In genomic region chr17:82327757-82328140, GRCh38 we compare ENCODE assay signal across 20 cellular contexts. TPM values are rescaled to one million over a fixed set of nuclear protein-coding genes. Genes with fewer than 3 reads are reported as not detected.
DNase-seq lines count a peak whose midpoint lies in the region; ATAC-seq, FAIRE-seq and TF ChIP-seq lines count a peak whose summit lies in the region.
"Had no signal": no experiment of that assay in that cellular context is flagged by ENCODE, and none has a peak within 500 bp of the region (broad histone marks: within the 10 kb centered on the region; RNA-seq: fewer than 3 reads in every experiment).

No MANE protein-coding gene starts in this region.

- no peak for FAIRE-seq in H1 (lab: Jason Lieb, UNC)
- FAIRE-seq: A204.1, D721Med, GM19239, H54 had no signal

- H3K18ac ChIP-seq in IMR-90 (ENCODE audit: low read depth, low read length) (no peak overlapping the region), H1 (ENCODE audit: extremely low read depth, low read length) (no peak overlapping the region)

- H3K79me1 ChIP-seq in IMR-90 (ENCODE audit: low read depth in 1 of 2, low read length in 2 of 2), result no peaks in the 10 kb centered on the region
- H3K79me1 ChIP-seq in H1 (ENCODE audit: low read depth, low read length), result no peaks in the 10 kb centered on the region

- WGBS in IMR-90 (ENCODE audit: extremely low coverage in 2 of 2, insufficient read length in 1 of 2), 2 experiments, result 62% methylated on average over 5 of the region's 16 CpGs; no CpG with 5 or more reads in 1 of the 2 experiments
- WGBS in H1 (ENCODE audit: extremely low coverage in 1 of 2, insufficient coverage in 1 of 2, insufficient read length in 1 of 2, insufficient replicate concordance in 2 of 2, low coverage in 1 of 2, low lambda C conversion rate in 2 of 2, missing lambda C conversion rate in 1 of 2), 2 experiments, result 62% methylated on average over 5 of the region's 16 CpGs; no CpG with 5 or more reads in 1 of the 2 experiments

- H3K27me3 ChIP-seq in IMR-90 (ENCODE audit: control insufficient read depth, insufficient read depth, low read length) (peaks cover 10% of the 10 kb centered on the region), H1 (replicated peaks in 1 of 4; ENCODE audit: control insufficient read depth in 3 of 4, extremely low read depth in 1 of 4, insufficient read depth in 3 of 4, low read length in 3 of 4) (peaks cover 8 to 23% (median 20%) of the 10 kb centered on the region in 4 experiments), mucosa of rectum (ENCODE audit: control insufficient read depth in 2 of 2, insufficient read depth in 2 of 2, low read length in 2 of 2) (peaks cover under 1 to 5% of the 10 kb centered on the region in 2 donors)

- no peak overlapping the region for H4K5ac ChIP-seq in IMR-90 (ENCODE audit: low read depth, low read length)
- no peak overlapping the region for H4K5ac ChIP-seq in H1 (ENCODE audit: insufficient read length, low read depth, low read length)

- H2BK20ac ChIP-seq in IMR-90 (ENCODE audit: low read depth, low read length), result no peak overlapping the region
- no peak overlapping the region for H2BK20ac ChIP-seq in H1 (ENCODE audit: low read length)

- H3K9me3 Mint-ChIP-seq in type B pancreatic cell, result no peaks in the 10 kb centered on the region
- H3K9me3 Mint-ChIP-seq: CD14-positive monocyte had no signal

- H3K79me2 ChIP-seq in H1 (ENCODE audit: control insufficient read depth in 1 of 2, insufficient read depth in 2 of 2, low read length in 2 of 2), result no peaks in the 10 kb centered on the region

- H3K36me3 ChIP-seq in IMR-90 (ENCODE audit: control insufficient read depth, insufficient read depth, low read length) (no peaks in the 10 kb centered on the region), H1 (ENCODE audit: control insufficient read depth in 2 of 4, insufficient read depth in 4 of 4, low read length in 3 of 4) (no peaks in the 10 kb centered on the region), mucosa of rectum (ENCODE audit: control insufficient read depth in 2 of 2, insufficient read depth in 2 of 2, low read length in 2 of 2) (no peaks in the 10 kb centered on the region)

- no peak overlapping the region for H3K23ac ChIP-seq in IMR-90 (ENCODE audit: low read depth, low read length)
- H3K23ac ChIP-seq in H1 (ENCODE audit: insufficient read length), result no peak overlapping the region

- in situ Hi-C loops in IMR-90 (cut with MboI; ENCODE audit: low sequenced_read_pairs), result no loop called here

- no peaks in the 10 kb centered on the region for H4K20me1 ChIP-seq in IMR-90 (ENCODE audit: insufficient read depth, low read length)
- peaks cover 0 to 3% of the 10 kb centered on the region in 2 experiments for H4K20me1 ChIP-seq in H1 (replicated peaks in 1 of 2; ENCODE audit: control insufficient read depth in 1 of 2, insufficient read depth in 2 of 2, low read length in 2 of 2)

- H3K27ac Mint-ChIP-seq in type B pancreatic cell, result peak overlapping the region; percentile 29
- H3K27ac Mint-ChIP-seq: CD14-positive monocyte had no signal

- H3K9ac ChIP-seq in IMR-90 (ENCODE audit: low read depth, low read length) (no peak overlapping the region), H1 (replicated peaks in 1 of 4; ENCODE audit: extremely low read depth in 1 of 4, low read depth in 3 of 4, low read length in 3 of 4) (no peak overlapping the region), mucosa of rectum (ENCODE audit: low read depth in 1 of 2, low read length in 2 of 2) (peak overlapping the region in 1 of 2 donors; percentile 68)

- H3K36me3 Mint-ChIP-seq in type B pancreatic cell, result no peaks in the 10 kb centered on the region

- H2BK5ac ChIP-seq in IMR-90 (ENCODE audit: low read depth, low read length, poor library complexity, severe bottlenecking), result no peak overlapping the region
- H2BK5ac ChIP-seq in H1 (ENCODE audit: low read depth, low read length), result no peak overlapping the region

- H3K4me2 ChIP-seq in IMR-90 (ENCODE audit: low read depth, low read length) (no peak overlapping the region), H1 (ENCODE audit: insufficient read depth in 1 of 2, low read depth in 2 of 2, low read length in 2 of 2) (peak overlapping the region; percentile 21 to 33; a peak in 2 of 4 replicates)

- H2AFZ ChIP-seq in IMR-90 (replicated peaks; ENCODE audit: low read length, poor library complexity), result peak overlapping the region; percentile 21
- no peak overlapping the region for H2AFZ ChIP-seq in H1 (ENCODE audit: low read length)

- H3K4ac ChIP-seq in IMR-90 (ENCODE audit: low read depth, low read length) (no peak overlapping the region), H1 (replicated peaks; ENCODE audit: insufficient read length, low read depth, low read length) (no peak overlapping the region)

- BruUV-seq in IMR-90 (replicated peaks; lab: Mats Ljungman, UMichigan), result no TSS peak

- H3K4me1 Mint-ChIP-seq in type B pancreatic cell (ENCODE audit: unreplicated experiment), result peaks cover 6% of the 10 kb centered on the region

- no peak for DNase-seq in IMR-90
- no peak for DNase-seq in H1 (ENCODE audit: low read depth in 1 of 2, low spot score in 2 of 2)
- DNase-seq in type B pancreatic cell (ENCODE audit: extremely low spot score, unreplicated experiment), result no peak
- DNase-seq in NCI-H1105 treated with DMSO at 0.1 percent for 48 hours (lab: John Stamatoyannopoulos, UW), result no peak
- DNase-seq: DMS53, GDM1, KG1, NCI-H1092, NCI-H1436 treated with DMSO at 0.1 percent for 48 hours, NCI-H1930 had no signal

- no peak overlapping the region for H4K8ac ChIP-seq in IMR-90 (ENCODE audit: low read depth in 2 of 2, low read length in 2 of 2)
- no peak overlapping the region for H4K8ac ChIP-seq in H1 (ENCODE audit: extremely low read depth, insufficient read depth, low read length)

- peak overlapping the region; percentile 16 for H2AK9ac ChIP-seq in IMR-90 (replicated peaks; ENCODE audit: low read depth, low read length, poor library complexity)

- H2BK120ac ChIP-seq in IMR-90 (ENCODE audit: low read depth, low read length) (no peak overlapping the region), H1 (replicated peaks; ENCODE audit: low read depth, low read length) (no peak overlapping the region)

- dilution Hi-C loops in IMR-90 (cut with HindIII; ENCODE audit: low sequenced_read_pairs, unreplicated experiment), result no loop called here

- H3K56ac ChIP-seq in IMR-90 (ENCODE audit: extremely low read depth, insufficient read depth, low read length), result no peak overlapping the region
- no peak overlapping the region for H3K56ac ChIP-seq in H1 (replicated peaks; ENCODE audit: insufficient read length, low read depth, low read length)

- H3K4me1 ChIP-seq in IMR-90 (ENCODE audit: control insufficient read depth, insufficient read depth, low read length) (peaks cover 10% of the 10 kb centered on the region), H1 (replicated peaks in 1 of 4; ENCODE audit: control insufficient read depth in 3 of 4, insufficient read depth in 4 of 4, low read length in 3 of 4) (peaks cover 0 to 21% (median 17%) of the 10 kb centered on the region in 4 experiments; a peak in 6 of 7 replicates), mucosa of rectum (ENCODE audit: control insufficient read depth in 2 of 2, insufficient read depth in 2 of 2, low read length in 2 of 2) (peaks cover 46 to 70% of the 10 kb centered on the region in 2 donors)

- no peak for TF ChIP-seq POLR2A in IMR-90 (IDR thresholded peaks at IDR 0.05; ENCODE audit: low read depth, low read length)
- TF ChIP-seq POLR2A in H1 (IDR thresholded peaks at IDR 0.05; ENCODE audit: control extremely low read depth in 1 of 2, low read depth in 2 of 2, low read length in 2 of 2), result no peak

- no peaks in the 10 kb centered on the region for H3K9me3 ChIP-seq in IMR-90 (ENCODE audit: control insufficient read depth, insufficient read depth, low read length)
- H3K9me3 ChIP-seq in H1 (ENCODE audit: insufficient read depth in 2 of 2, low read depth in 1 of 2, low read length in 1 of 2), result no peaks in the 10 kb centered on the region
- H3K9me3 ChIP-seq in mucosa of rectum (ENCODE audit: control insufficient read depth in 2 of 2, low read length in 2 of 2), result no peaks in the 10 kb centered on the region

- no peak overlapping the region for H3K14ac ChIP-seq in IMR-90 (replicated peaks; ENCODE audit: low read depth, low read length)
- no peak overlapping the region for H3K14ac ChIP-seq in H1 (ENCODE audit: insufficient read length)

- no peak for ATAC-seq in IMR-90 (ENCODE audit: low read depth)
- ATAC-seq in HG03108 (IDR thresholded peaks at IDR 0.05; ENCODE audit: unreplicated experiment), result no peak
- no peak for ATAC-seq in HG03354 (IDR thresholded peaks at IDR 0.05; ENCODE audit: poor library complexity, severe bottlenecking, unreplicated experiment)
- ATAC-seq: SK-N-SH treated with all-trans-retinoic acid at 6 μM for 48 hours had no signal

- H3K27me3 Mint-ChIP-seq in type B pancreatic cell, result peaks cover 2% of the 10 kb centered on the region

- peak overlapping the region; percentile 44; the same call in 1 of the 2 replicates for H2BK12ac ChIP-seq in H1 (ENCODE audit: low read depth, low read length)

- no peak overlapping the region for H3K4me3 ChIP-seq in IMR-90 (ENCODE audit: insufficient read depth, low read depth, low read length)
- no peak overlapping the region for H3K4me3 ChIP-seq in H1 (ENCODE audit: extremely low read depth in 1 of 4, insufficient read depth in 2 of 4, low read depth in 3 of 4, low read length in 4 of 4)
- peak overlapping the region; percentile 21 to 31 for H3K4me3 ChIP-seq in mucosa of rectum (ENCODE audit: low read length in 2 of 2)

- H3K23me2 ChIP-seq in H1 (ENCODE audit: low read depth, low read length), result no peaks in the 10 kb centered on the region; the same call in 1 of the 2 replicates

- TF ChIP-seq CTCF in IMR-90 (conservative IDR thresholded peaks at IDR 0.05; ENCODE audit: low read depth, low read length) (no peak), H1 (IDR thresholded peaks at IDR 0.05; ENCODE audit: control extremely low read depth in 1 of 3, insufficient read depth in 1 of 3, low read depth in 1 of 3, low read length in 3 of 3) (no peak), type B pancreatic cell (conservative IDR thresholded peaks at IDR 0.05) (no peak)

- H4K91ac ChIP-seq in IMR-90 (ENCODE audit: insufficient read depth, low read depth, low read length) (no peak overlapping the region), H1 (replicated peaks; ENCODE audit: insufficient read length, low read length) (no peak overlapping the region)

- no peak overlapping the region for H3K4me3 Mint-ChIP-seq in type B pancreatic cell
- H3K4me3 Mint-ChIP-seq: CD14-positive monocyte had no signal

- H2BK15ac ChIP-seq in IMR-90 (ENCODE audit: low read depth, low read length) (no peak overlapping the region), H1 (ENCODE audit: low read length) (no peak overlapping the region)

- H2AK5ac ChIP-seq in IMR-90 (ENCODE audit: low read depth, low read length) (peak overlapping the region; percentile 7; the same call in 1 of the 2 replicates), H1 (ENCODE audit: low read depth, low read length) (no peak overlapping the region)

- no peak for TF ChIP-seq EP300 in H1 (IDR thresholded peaks at IDR 0.05; ENCODE audit: borderline replicate concordance in 1 of 2, low read depth in 2 of 2, low read length in 2 of 2)

- H3K9me1 ChIP-seq in IMR-90 (ENCODE audit: insufficient read depth, low read length), result no peaks in the 10 kb centered on the region

- TF ChIP-seq RAD21 in IMR-90 (IDR thresholded peaks at IDR 0.05; ENCODE audit: low read length) (no peak), H1 (IDR thresholded peaks at IDR 0.05 in 1 of 2, conservative IDR thresholded peaks at IDR 0.05 in 1 of 2; ENCODE audit: low read depth in 2 of 2, low read length in 2 of 2) (no peak)

- no peak overlapping the region for H3K27ac ChIP-seq in IMR-90 (ENCODE audit: insufficient read depth, low read length)
- no peak overlapping the region for H3K27ac ChIP-seq in H1 (ENCODE audit: low read depth, low read length)
- peak overlapping the region; percentile 88 to 91 for H3K27ac ChIP-seq in mucosa of rectum (ENCODE audit: low read depth in 2 of 2, low read length in 2 of 2)

- POLR2A ChIA-PET in IMR-90 (lab: Charles Lee; ENCODE audit: unreplicated experiment) (no interaction called here), H1 (lab: Charles Lee; ENCODE audit: partially characterized antibody) (no interaction called here)

- intact Hi-C loops in IMR-90 (cut with micrococcal nuclease), result loop anchor here (10.0 kb wide), 1 partner anchor 293 kb away; the partner anchor contains the start of genes DCXR and RAC3

- CTCF ChIA-PET in IMR-90 (lab: Yijun Ruan, JAX) (no interaction called here), H1 (lab: Charles Lee; ENCODE audit: partially characterized antibody) (interaction anchor here (0.9 to 1.8 kb wide), 3 partner anchors 11 to 66 kb away, joined by 3 to 4 read pairs (median 4); no protein-coding TSS in a partner anchor)

RNA-seq across cellular contexts. Expression of gene SECTM1, which starts 5.8 kb away (rescaled TPM):
- total RNA-seq in IMR-90 (2012; rRNA removed) (1.7 and 2.3 TPM in 2 replicates), type B pancreatic cell (ENCODE audit: low replicate concordance) (13.2 and 17.7 TPM in 2 replicates)
- polyA plus RNA-seq in IMR-90 (2012; rRNA removed) (4.4 and 5.2 TPM in 2 replicates), H1 (2011; rRNA removed) (0.46 and 0.65 TPM in 2 replicates)
- polyA plus RNA-seq in IMR-90 (2012; cell fraction: cytosol; rRNA removed), result 4.9 and 10.8 TPM in 2 replicates
- 1.2 and 2.4 TPM in 2 replicates for polyA plus RNA-seq in IMR-90 (2012; cell fraction: nucleus; rRNA removed; ENCODE audit: low replicate concordance)
- 0.20 and 0.57 TPM in 2 replicates for total RNA-seq in H1 (2021; fragmentation: NEBNext Ultra II Directional; extraction: Animal tissue kit (Norgen Biotek cat#: 25700))
- 0.69 TPM for polyA plus RNA-seq in H1 (2011; cell fraction: cytosol; rRNA removed)
- 0.36 TPM for polyA plus RNA-seq in H1 (2011; cell fraction: nucleus; rRNA removed)
- 0.42 to 0.99 TPM (median 0.48 TPM) in 3 of 4 replicates, not detected in the other for polyA plus RNA-seq in H1 (2012, experiment 1 of 2)
- 0.29 TPM for polyA plus RNA-seq in H1 (2012, experiment 2 of 2)
- polyA plus RNA-seq in H1 (2013, experiment 1 of 2), result 0.14 TPM
- 0.20 TPM for polyA plus RNA-seq in H1 (2013, experiment 2 of 2)
- 0.35 and 0.68 TPM in 2 replicates for polyA minus RNA-seq in H1 (2011; rRNA and poly(A)+ RNA removed)
- not detected for polyA minus RNA-seq in H1 (2011; cell fraction: cytosol; rRNA and poly(A)+ RNA removed)
- polyA minus RNA-seq in H1 (2011; cell fraction: nucleus; rRNA and poly(A)+ RNA removed), result not detected

RNA-seq across cellular contexts. Expression of gene CD7, which starts 10.3 kb away (rescaled TPM):
- total RNA-seq in IMR-90 (2012; rRNA removed) (not detected in 2 replicates), type B pancreatic cell (ENCODE audit: low replicate concordance) (1.4 and 1.6 TPM in 2 replicates)
- polyA plus RNA-seq in IMR-90 (2012; rRNA removed) (not detected in 2 replicates), H1 (2011; rRNA removed) (0.83 and 1.8 TPM in 2 replicates)
- 0.18 TPM in 1 of 2 replicates, not detected in the other for polyA plus RNA-seq in IMR-90 (2012; cell fraction: cytosol; rRNA removed)
- polyA plus RNA-seq in IMR-90 (2012; cell fraction: nucleus; rRNA removed; ENCODE audit: low replicate concordance), result 0.12 and 0.16 TPM in 2 replicates
- 0.86 and 1.3 TPM in 2 replicates for total RNA-seq in H1 (2021; fragmentation: NEBNext Ultra II Directional; extraction: Animal tissue kit (Norgen Biotek cat#: 25700))
- polyA plus RNA-seq in H1 (2011; cell fraction: cytosol; rRNA removed), result 0.90 TPM
- 1.3 TPM for polyA plus RNA-seq in H1 (2011; cell fraction: nucleus; rRNA removed)
- polyA plus RNA-seq in H1 (2012, experiment 1 of 2), result 0.37 to 2.0 TPM (median 1.2 TPM) in 4 replicates
- 0.37 TPM for polyA plus RNA-seq in H1 (2012, experiment 2 of 2)
- polyA plus RNA-seq in H1 (2013, experiment 1 of 2), result 1.7 TPM
- polyA plus RNA-seq in H1 (2013, experiment 2 of 2), result 1.9 TPM
- polyA minus RNA-seq in H1 (2011; rRNA and poly(A)+ RNA removed), result 0.12 TPM in 1 of 2 replicates, not detected in the other
- not detected for polyA minus RNA-seq in H1 (2011; cell fraction: cytosol; rRNA and poly(A)+ RNA removed)
- 0.50 TPM for polyA minus RNA-seq in H1 (2011; cell fraction: nucleus; rRNA and poly(A)+ RNA removed)
- total RNA-seq: NCI-H460 had no signal

RNA-seq across cellular contexts. Expression of gene TEX19, which starts 31.3 kb away (rescaled TPM):
- total RNA-seq in IMR-90 (2012; rRNA removed) (under 0.01 and 0.28 TPM in 2 replicates), type B pancreatic cell (ENCODE audit: low replicate concordance) (0.14 TPM in 1 of 2 replicates, not detected in the other)
- polyA plus RNA-seq in IMR-90 (2012; rRNA removed) (0.03 and 0.13 TPM in 2 replicates), H1 (2011; rRNA removed) (0.46 and 0.80 TPM in 2 replicates)
- 0.05 and 0.06 TPM in 2 replicates for polyA plus RNA-seq in IMR-90 (2012; cell fraction: cytosol; rRNA removed)
- 0.08 TPM in 1 of 2 replicates, not detected in the other for polyA plus RNA-seq in IMR-90 (2012; cell fraction: nucleus; rRNA removed; ENCODE audit: low replicate concordance)
- 0.38 and 0.54 TPM in 2 replicates for total RNA-seq in H1 (2021; fragmentation: NEBNext Ultra II Directional; extraction: Animal tissue kit (Norgen Biotek cat#: 25700))
- polyA plus RNA-seq in H1 (2011; cell fraction: cytosol; rRNA removed), result 0.85 TPM
- polyA plus RNA-seq in H1 (2011; cell fraction: nucleus; rRNA removed), result 0.83 TPM
- polyA plus RNA-seq in H1 (2012, experiment 1 of 2), result 0.40 to 1.3 TPM (median 0.64 TPM) in 4 replicates
- 0.38 TPM for polyA plus RNA-seq in H1 (2012, experiment 2 of 2)
- polyA plus RNA-seq in H1 (2013, experiment 1 of 2), result 0.28 TPM
- 0.35 TPM for polyA plus RNA-seq in H1 (2013, experiment 2 of 2)
- polyA minus RNA-seq in H1 (2011; rRNA and poly(A)+ RNA removed), result 1.6 TPM in 2 replicates
- polyA minus RNA-seq in H1 (2011; cell fraction: cytosol; rRNA and poly(A)+ RNA removed), result 0.95 TPM
- 0.60 TPM for polyA minus RNA-seq in H1 (2011; cell fraction: nucleus; rRNA and poly(A)+ RNA removed)
- polyA plus RNA-seq: CD14-positive monocyte had no signal

RNA-seq across cellular contexts. Expression of gene UTS2R, which starts 43.8 kb away (rescaled TPM):
- total RNA-seq in IMR-90 (2012; rRNA removed) (not detected in 2 replicates), type B pancreatic cell (ENCODE audit: low replicate concordance) (0.21 and 0.97 TPM in 2 replicates)
- polyA plus RNA-seq in IMR-90 (2012; rRNA removed) (not detected in 2 replicates), H1 (2011; rRNA removed) (0.27 and 0.49 TPM in 2 replicates)
- not detected in 2 replicates for polyA plus RNA-seq in IMR-90 (2012; cell fraction: cytosol; rRNA removed)
- not detected in 2 replicates for polyA plus RNA-seq in IMR-90 (2012; cell fraction: nucleus; rRNA removed; ENCODE audit: low replicate concordance)
- total RNA-seq in H1 (2021; fragmentation: NEBNext Ultra II Directional; extraction: Animal tissue kit (Norgen Biotek cat#: 25700)), result 0.63 TPM in 1 of 2 replicates, not detected in the other
- polyA plus RNA-seq in H1 (2011; cell fraction: cytosol; rRNA removed), result 0.16 TPM
- polyA plus RNA-seq in H1 (2011; cell fraction: nucleus; rRNA removed), result 0.73 TPM
- 0.17 to 0.27 TPM (median 0.20 TPM) in 3 of 4 replicates, not detected in the other for polyA plus RNA-seq in H1 (2012, experiment 1 of 2)
- polyA plus RNA-seq in H1 (2012, experiment 2 of 2), result not detected
- 0.47 TPM for polyA plus RNA-seq in H1 (2013, experiment 1 of 2)
- polyA plus RNA-seq in H1 (2013, experiment 2 of 2), result 0.33 TPM
- polyA minus RNA-seq in H1 (2011; rRNA and poly(A)+ RNA removed), result not detected in 2 replicates
- not detected for polyA minus RNA-seq in H1 (2011; cell fraction: cytosol; rRNA and poly(A)+ RNA removed)
- not detected for polyA minus RNA-seq in H1 (2011; cell fraction: nucleus; rRNA and poly(A)+ RNA removed)
- total RNA-seq: NCI-H460 had no signal
- polyA plus RNA-seq: CD14-positive monocyte had no signal

RNA-seq across cellular contexts. Expression of gene CSNK1D, which starts 54.2 kb away (rescaled TPM):
- total RNA-seq in IMR-90 (2012; rRNA removed) (38.3 and 47.1 TPM in 2 replicates), type B pancreatic cell (ENCODE audit: low replicate concordance) (176 and 184 TPM in 2 replicates)
- polyA plus RNA-seq in IMR-90 (2012; rRNA removed) (144 and 186 TPM in 2 replicates), H1 (2011; rRNA removed) (73.5 and 114 TPM in 2 replicates)
- 131 and 159 TPM in 2 replicates for polyA plus RNA-seq in IMR-90 (2012; cell fraction: cytosol; rRNA removed)
- 373 and 817 TPM in 2 replicates for polyA plus RNA-seq in IMR-90 (2012; cell fraction: nucleus; rRNA removed; ENCODE audit: low replicate concordance)
- total RNA-seq in H1 (2021; fragmentation: NEBNext Ultra II Directional; extraction: Animal tissue kit (Norgen Biotek cat#: 25700)), result 103 and 107 TPM in 2 replicates
- polyA plus RNA-seq in H1 (2011; cell fraction: cytosol; rRNA removed), result 90.3 TPM
- 219 TPM for polyA plus RNA-seq in H1 (2011; cell fraction: nucleus; rRNA removed)
- polyA plus RNA-seq in H1 (2012, experiment 1 of 2), result 88.4 to 98.7 TPM (median 95.5 TPM) in 4 replicates
- 70.5 TPM for polyA plus RNA-seq in H1 (2012, experiment 2 of 2)
- polyA plus RNA-seq in H1 (2013, experiment 1 of 2), result 70.2 TPM
- 70.1 TPM for polyA plus RNA-seq in H1 (2013, experiment 2 of 2)
- polyA minus RNA-seq in H1 (2011; rRNA and poly(A)+ RNA removed), result 71.2 and 71.6 TPM in 2 replicates
- 31.2 TPM for polyA minus RNA-seq in H1 (2011; cell fraction: cytosol; rRNA and poly(A)+ RNA removed)
- 60.9 TPM for polyA minus RNA-seq in H1 (2011; cell fraction: nucleus; rRNA and poly(A)+ RNA removed)

Comparison
In these comparisons a context has a peak if more than half of its experiments do, and no peak if none do; other contexts are left out.
1. H3K27ac ChIP-seq: peak in mucosa of rectum (2 of 2); none in IMR-90 (single experiment) and H1 (single experiment).
2. H3K4me3 ChIP-seq: peak in mucosa of rectum (2 of 2); none in IMR-90 (single experiment) and H1 (0 of 4).